In the genomic region with DNA sequence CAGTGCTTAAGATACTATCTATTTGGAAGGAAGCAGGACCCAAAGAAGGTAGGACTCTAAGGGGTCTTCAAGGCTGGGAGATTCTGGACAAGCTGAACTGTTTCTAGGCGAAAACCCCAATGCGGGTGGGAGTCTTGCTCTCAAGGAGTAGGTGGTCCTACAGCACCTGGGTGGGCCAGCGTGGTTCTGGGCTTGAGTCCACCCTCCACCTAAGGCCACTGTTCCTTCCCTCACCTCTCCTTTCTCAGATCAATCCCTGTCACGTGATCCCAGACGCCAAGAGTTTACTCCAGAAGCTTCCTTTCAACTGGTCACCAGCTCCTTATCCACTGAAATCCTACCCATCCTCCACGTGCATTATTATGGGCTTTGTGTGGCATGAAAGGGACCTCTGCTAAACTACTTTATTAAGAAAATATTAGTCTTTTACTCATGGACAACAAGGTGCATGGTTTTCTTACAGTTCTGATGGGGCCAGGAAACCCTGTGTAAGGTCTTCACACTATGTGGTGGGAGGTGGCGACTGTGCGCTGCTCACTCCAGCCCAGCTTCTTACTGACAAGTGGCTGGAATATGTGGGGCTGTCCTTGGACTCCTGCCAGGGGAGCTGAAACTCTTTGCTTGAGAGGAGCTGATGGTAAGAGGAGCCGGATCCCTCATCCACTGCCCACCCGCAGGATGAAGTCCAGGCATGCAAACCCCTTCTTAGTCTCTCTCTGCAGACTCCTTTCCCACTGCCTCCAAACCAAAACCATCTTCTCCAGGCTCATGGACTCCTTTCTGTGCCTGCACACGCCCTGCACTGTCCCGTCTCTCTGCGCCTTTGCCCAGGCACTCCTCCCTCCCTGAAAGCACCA, we compare ENCODE assay signal across 8 cellular contexts. TPM values are rescaled to one million over a fixed set of nuclear protein-coding genes. Genes with fewer than 3 reads are reported as not detected.
DNase-seq lines count a peak whose midpoint lies in the region; ATAC-seq lines count a peak whose summit lies in the region.

No MANE protein-coding gene starts in this region.

- no peak overlapping the region for H2AK5ac ChIP-seq in trophoblast cell (ENCODE audit: low read length)

- no peak overlapping the region for H4K8ac ChIP-seq in trophoblast cell (ENCODE audit: low read depth, low read length)

- H3K79me1 ChIP-seq in trophoblast cell (ENCODE audit: low read length), result peaks cover 8% of the 10 kb centered on the region

- H3K9me3 Mint-ChIP-seq in activated CD4-positive, alpha-beta memory T cell treated with anti-CD3 and anti-CD28 coated beads, Interleukin-2, amount 10 ng/mL, durations not matched to agents 7 days and 5 days, result no peaks in the 10 kb centered on the region

- H4K20me1 ChIP-seq in BLaER1 treated with 17β-estradiol and CSF1 and Interleukin-3, amounts not matched to agents 10 nM and 100 nM, result peaks cover 0 to 47% (median 20%) of the 10 kb centered on the region in 11 experiments; a peak in 16 of 22 replicates

- no peak overlapping the region for H2BK5ac ChIP-seq in trophoblast cell (ENCODE audit: low read depth, low read length, poor library complexity)

- no peak overlapping the region for H2BK12ac ChIP-seq in trophoblast cell (ENCODE audit: low read length)

- no peak overlapping the region for H4K91ac ChIP-seq in trophoblast cell (ENCODE audit: low read depth, low read length)

- H3K27me3 Mint-ChIP-seq in activated CD4-positive, alpha-beta memory T cell treated with anti-CD3 and anti-CD28 coated beads, Interleukin-2, amount 10 ng/mL, durations not matched to agents 7 days and 5 days, result peaks cover 4% of the 10 kb centered on the region

- no peak for DNase-seq in activated CD4-positive, alpha-beta memory T cell treated with anti-CD3 and anti-CD28 coated beads, Interleukin-2, amount 10 ng/mL, durations not matched to agents 7 days and 5 days
- DNase-seq in glomerular endothelial cell (ENCODE audit: extremely low read depth, low read depth, low spot score), result peak; percentile 4
- DNase-seq in trophoblast cell, result peak in 1 of 2 donors; percentile 10

- H3K4me3 Mint-ChIP-seq in activated CD4-positive, alpha-beta memory T cell treated with anti-CD3 and anti-CD28 coated beads, Interleukin-2, amount 10 ng/mL, durations not matched to agents 7 days and 5 days, result peak overlapping the region; percentile 97

- H2BK120ac ChIP-seq in trophoblast cell (ENCODE audit: insufficient read depth, low read length, poor library complexity), result no peak overlapping the region

- peaks cover 43% of the 10 kb centered on the region for H3K36me3 Mint-ChIP-seq in activated CD4-positive, alpha-beta memory T cell treated with anti-CD3 and anti-CD28 coated beads, Interleukin-2, amount 10 ng/mL, durations not matched to agents 7 days and 5 days (ENCODE audit: low read depth)

- peak overlapping the region; percentile 88 to 99 (median 97) for H3K4me3 ChIP-seq in BLaER1 treated with 17β-estradiol and CSF1 and Interleukin-3, amounts not matched to agents 10 nM and 100 nM
- H3K4me3 ChIP-seq in HUES64 (ENCODE audit: low read length) (peak overlapping the region; percentile 87), trophoblast cell (ENCODE audit: low read depth, low read length) (no peak overlapping the region)

- no peak overlapping the region for H4K12ac ChIP-seq in trophoblast cell (ENCODE audit: low read depth, low read length)

- H3K4ac ChIP-seq in trophoblast cell (ENCODE audit: low read depth, low read length), result peak overlapping the region; percentile 56

- WGBS in HUES64, result 90% methylated on average over 11 of the region's 13 CpGs
- WGBS in trophoblast cell (ENCODE audit: extremely low coverage, insufficient coverage, insufficient read length), result no CpG with 5 or more reads among the region's 13 CpGs

- H3K14ac ChIP-seq in trophoblast cell (ENCODE audit: low read length), result no peak overlapping the region

- H2AFZ ChIP-seq in trophoblast cell (ENCODE audit: insufficient read depth, low read length, poor library complexity), result no peak overlapping the region

- H3K23ac ChIP-seq in trophoblast cell (ENCODE audit: low read length), result no peak overlapping the region

- peaks cover 7% of the 10 kb centered on the region for H3K79me2 ChIP-seq in trophoblast cell (ENCODE audit: control insufficient read depth, insufficient read depth, low read length, poor library complexity)

- no peaks in the 10 kb centered on the region for H3K9me3 ChIP-seq in BLaER1 treated with 17β-estradiol and CSF1 and Interleukin-3, amounts not matched to agents 10 nM and 100 nM (replicated peaks in 1 of 11)
- H3K9me3 ChIP-seq in HUES64 (ENCODE audit: insufficient read depth, low read depth, low read length) (no peaks in the 10 kb centered on the region), trophoblast cell (ENCODE audit: insufficient read depth, low read depth, low read length) (peaks cover 3% of the 10 kb centered on the region)

- peak overlapping the region; percentile 98 to 100 (median 100) for H3K9ac ChIP-seq in BLaER1 treated with 17β-estradiol and CSF1 and Interleukin-3, amounts not matched to agents 10 nM and 100 nM
- H3K9ac ChIP-seq in HUES64 (ENCODE audit: low read depth, low read length) (no peak overlapping the region), trophoblast cell (ENCODE audit: low read length) (no peak overlapping the region)

- H3K27ac Mint-ChIP-seq in activated CD4-positive, alpha-beta memory T cell treated with anti-CD3 and anti-CD28 coated beads, Interleukin-2, amount 10 ng/mL, durations not matched to agents 7 days and 5 days, result peak overlapping the region; percentile 90

- no peaks in the 10 kb centered on the region for H3K27me3 ChIP-seq in BLaER1 treated with 17β-estradiol and CSF1 and Interleukin-3, amounts not matched to agents 10 nM and 100 nM
- H3K27me3 ChIP-seq in HUES64 (ENCODE audit: insufficient read depth, low read length) (peaks cover 31% of the 10 kb centered on the region), trophoblast cell (ENCODE audit: insufficient read depth, low read length) (no peaks in the 10 kb centered on the region)

- peak overlapping the region; percentile 83 to 99 (median 92) for H3K4me2 ChIP-seq in BLaER1 treated with 17β-estradiol and CSF1 and Interleukin-3, amounts not matched to agents 10 nM and 100 nM
- peak overlapping the region; percentile 94 for H3K4me2 ChIP-seq in trophoblast cell (ENCODE audit: low read length)

- CTCF ChIA-PET in activated CD4-positive, alpha-beta memory T cell treated with anti-CD3 and anti-CD28 coated beads, Interleukin-2, amount 10 ng/mL, durations not matched to agents 7 days and 5 days (lab: Charles Lee), result interaction anchor here (0.8 to 2.5 kb wide), 8 partner anchors 13 to 301 kb away, joined by 3 to 10 read pairs (median 4); a partner anchor contains a TSS

- no peak overlapping the region for H3K18ac ChIP-seq in trophoblast cell (ENCODE audit: low read length)

- POLR2A ChIA-PET in activated CD4-positive, alpha-beta memory T cell treated with anti-CD3 and anti-CD28 coated beads, Interleukin-2, amount 10 ng/mL, durations not matched to agents 7 days and 5 days (lab: Charles Lee), result interaction anchor here (0.9 to 1.5 kb wide), 4 partner anchors 8 to 127 kb away, joined by 3 to 8 read pairs (median 4); a partner anchor contains a TSS

- H3K4me1 ChIP-seq in BLaER1 treated with 17β-estradiol and CSF1 and Interleukin-3, amounts not matched to agents 10 nM and 100 nM, result peaks cover 18 to 38% (median 32%) of the 10 kb centered on the region in 10 experiments; a peak in 19 of 20 replicates
- H3K4me1 ChIP-seq in HUES64 (ENCODE audit: insufficient read depth, low read length) (no peaks in the 10 kb centered on the region), trophoblast cell (ENCODE audit: control insufficient read depth in 1 of 2, insufficient read depth in 2 of 2, low read length in 2 of 2) (peaks cover 3 to 4% of the 10 kb centered on the region in 2 experiments)

- H3K27ac ChIP-seq in BLaER1 treated with 17β-estradiol and CSF1 and Interleukin-3, amounts not matched to agents 10 nM and 100 nM, result peak overlapping the region; percentile 96 to 100 (median 99)
- H3K27ac ChIP-seq in HUES64 (ENCODE audit: low read depth, low read length) (no peak overlapping the region), trophoblast cell (ENCODE audit: low read depth, low read length) (no peak overlapping the region)

- peaks cover 44% of the 10 kb centered on the region for H3K4me1 Mint-ChIP-seq in activated CD4-positive, alpha-beta memory T cell treated with anti-CD3 and anti-CD28 coated beads, Interleukin-2, amount 10 ng/mL, durations not matched to agents 7 days and 5 days

- no peak for ATAC-seq in HG03095 (IDR thresholded peaks at IDR 0.05; ENCODE audit: unreplicated experiment)
- ATAC-seq in GM21737 (IDR thresholded peaks at IDR 0.05; ENCODE audit: unreplicated experiment), result no peak
- ATAC-seq in HG02973 (IDR thresholded peaks at IDR 0.05; ENCODE audit: unreplicated experiment), result no peak

- H3K36me3 ChIP-seq in BLaER1 treated with 17β-estradiol and CSF1 and Interleukin-3, amounts not matched to agents 10 nM and 100 nM, result peaks cover 31 to 50% (median 36%) of the 10 kb centered on the region in 11 experiments
- H3K36me3 ChIP-seq in HUES64 (ENCODE audit: insufficient read depth, low read length) (peaks cover 31% of the 10 kb centered on the region), trophoblast cell (ENCODE audit: control insufficient read depth in 1 of 2, insufficient read depth in 2 of 2, low read length in 2 of 2) (peaks cover 25 to 29% of the 10 kb centered on the region in 2 experiments)

RNA-seq across cellular contexts. Expression of a gene that starts 1.6 kb away (rescaled TPM):
- 9.1 TPM for polyA plus RNA-seq in HUES64 (2013, experiment 1 of 2)
- 10.9 TPM for polyA plus RNA-seq in HUES64 (2013, experiment 2 of 2)
- total RNA-seq in activated CD4-positive, alpha-beta memory T cell treated with anti-CD3 and anti-CD28 coated beads, Interleukin-2, amount 10 ng/mL, durations not matched to agents 7 days and 5 days, result 10 to 100 TPM; 18.5 to 19.8 TPM
- 17.3 and 25.0 TPM in 2 replicates for total RNA-seq in glomerular endothelial cell
- 12.1 and 12.8 TPM in 2 replicates for polyA plus RNA-seq in trophoblast cell (2013)

RNA-seq across cellular contexts. Expression of a gene that starts 35.2 kb away (rescaled TPM):
- 9.1 TPM for polyA plus RNA-seq in HUES64 (2013, experiment 1 of 2)
- polyA plus RNA-seq in HUES64 (2013, experiment 2 of 2), result 10.3 TPM
- total RNA-seq in activated CD4-positive, alpha-beta memory T cell treated with anti-CD3 and anti-CD28 coated beads, Interleukin-2, amount 10 ng/mL, durations not matched to agents 7 days and 5 days, result 10 to 100 TPM; 11.7 to 11.8 TPM
- 14.3 and 14.9 TPM in 2 replicates for total RNA-seq in glomerular endothelial cell
- polyA plus RNA-seq in trophoblast cell (2013), result 10.7 TPM in 2 replicates

Comparison
In these comparisons a context has a peak if more than half of its experiments do, and no peak if none do; other contexts are left out.
1. H3K27ac ChIP-seq: peak in BLaER1 treated with 17β-estradiol and CSF1 and Interleukin-3, amounts not matched to agents 10 nM and 100 nM (11 of 11); none in HUES64 (single experiment) and trophoblast cell (single experiment).
2. H3K9ac ChIP-seq: peak in BLaER1 treated with 17β-estradiol and CSF1 and Interleukin-3, amounts not matched to agents 10 nM and 100 nM (11 of 11); none in HUES64 (single experiment) and trophoblast cell (single experiment).